25 cellular contexts compared by ENCODE assay signal in genomic region chr12:85237320-85237719, GRCh38. TPM values are rescaled to one million over a fixed set of nuclear protein-coding genes. Genes with fewer than 3 reads are reported as not detected.
DNase-seq lines count a peak whose midpoint lies in the region; ATAC-seq and TF ChIP-seq lines count a peak whose summit lies in the region.
"Had no signal": no experiment of that assay in that cellular context is flagged by ENCODE, and none has a peak within 500 bp of the region (broad histone marks: within the 10 kb centered on the region; RNA-seq: fewer than 3 reads in every experiment).

No MANE protein-coding gene starts in this region.

- H3K9me3 ChIP-seq in adipocyte (ENCODE audit: control insufficient read depth, low read length) = peaks cover 13% of the 10 kb centered on the region
- H3K9me3 ChIP-seq: BE2C, Peyer's patch had no signal

- DNase-seq in HT1080 (ENCODE audit: low read depth) (peak; percentile 7), adipocyte (ENCODE audit: low read depth) (peak; percentile 36), fibroblast of the aortic adventitia (ENCODE audit: low read depth) (peak; percentile 0), NCI-H2029 (lab: John Stamatoyannopoulos, UW) (no peak), GDM1 (lab: John Stamatoyannopoulos, UW) (no peak)
- DNase-seq: ACHN; BE2C; CD8-positive, alpha-beta memory T cell; DMS 273 treated with DMSO at 0.1 percent for 48 hours; DMS79; EL; H9; IMR-90; KG1; MM.1S; NCI-H2029 treated with DMSO at 0.1 percent for 48 hours; NCI-H2227 treated with DMSO at 0.1 percent for 48 hours; NCI-H526 treated with DMSO at 0.1 percent for 48 hours; Peyer's patch; SIG-M5 had no signal

- no peaks in the 10 kb centered on the region for H3K4me1 ChIP-seq in adipocyte (ENCODE audit: control insufficient read depth, insufficient read depth, low read length)
- H3K4me1 ChIP-seq: BE2C, Peyer's patch had no signal

- H3K36me3 ChIP-seq in adipocyte (ENCODE audit: control insufficient read depth, insufficient read depth, low read length, severe bottlenecking) = no peaks in the 10 kb centered on the region
- H3K36me3 ChIP-seq: BE2C, Peyer's patch had no signal

- H3K4me3 ChIP-seq in adipocyte (ENCODE audit: low read length) (no peak overlapping the region), fibroblast of the aortic adventitia (ENCODE audit: low read depth, low read length) (no peak overlapping the region)
- H3K4me3 ChIP-seq: Peyer's patch, SK-N-MC had no signal

- no peak overlapping the region for H3K9ac ChIP-seq in adipocyte (ENCODE audit: low read length)

- no peaks in the 10 kb centered on the region for H3K27me3 ChIP-seq in adipocyte (replicated peaks; ENCODE audit: control insufficient read depth, insufficient read depth, low read length)
- H3K27me3 ChIP-seq: BE2C, Peyer's patch had no signal

- no peak for TF ChIP-seq CTCF in fibroblast of the aortic adventitia (IDR thresholded peaks at IDR 0.05; ENCODE audit: insufficient read depth, low read length)

- ATAC-seq in GM21723 (IDR thresholded peaks at IDR 0.05; ENCODE audit: unreplicated experiment) (no peak), GM18519 (IDR thresholded peaks at IDR 0.05; ENCODE audit: low FRiP score, unreplicated experiment) (no peak)

RNA-seq across cellular contexts. Expression of gene ALX1, which starts 42.7 kb away (rescaled TPM):
- total RNA-seq in HT1080 (2014; rRNA removed; shearing (Covaris generic)) = not detected in 2 replicates
- not detected in 2 replicates for polyA plus RNA-seq in HT1080 (2015; cell fraction: cytosol; rRNA removed)
- polyA plus RNA-seq in HT1080 (2015; cell fraction: nucleus; rRNA removed) = not detected in 2 replicates
- 0.63 and 1.2 TPM in 2 replicates for total RNA-seq in fibroblast of the aortic adventitia (ENCODE audit: low replicate concordance)
- total RNA-seq: CD8-positive, alpha-beta memory T cell; IMR-90; OCI-LY7; Peyer's patch had no signal
- polyA plus RNA-seq: CD14-positive monocyte; CD8-positive, alpha-beta memory T cell; IMR-90 had no signal

Comparison
In these comparisons a context has a peak if more than half of its experiments do, and no peak if none do; other contexts are left out.
1. DNase-seq: peak in HT1080 (single experiment), adipocyte (single experiment) and fibroblast of the aortic adventitia (single experiment); none in NCI-H2029 (single experiment) and GDM1 (single experiment).